ENCODE assay signal across 8 cellular contexts in the genomic region with DNA sequence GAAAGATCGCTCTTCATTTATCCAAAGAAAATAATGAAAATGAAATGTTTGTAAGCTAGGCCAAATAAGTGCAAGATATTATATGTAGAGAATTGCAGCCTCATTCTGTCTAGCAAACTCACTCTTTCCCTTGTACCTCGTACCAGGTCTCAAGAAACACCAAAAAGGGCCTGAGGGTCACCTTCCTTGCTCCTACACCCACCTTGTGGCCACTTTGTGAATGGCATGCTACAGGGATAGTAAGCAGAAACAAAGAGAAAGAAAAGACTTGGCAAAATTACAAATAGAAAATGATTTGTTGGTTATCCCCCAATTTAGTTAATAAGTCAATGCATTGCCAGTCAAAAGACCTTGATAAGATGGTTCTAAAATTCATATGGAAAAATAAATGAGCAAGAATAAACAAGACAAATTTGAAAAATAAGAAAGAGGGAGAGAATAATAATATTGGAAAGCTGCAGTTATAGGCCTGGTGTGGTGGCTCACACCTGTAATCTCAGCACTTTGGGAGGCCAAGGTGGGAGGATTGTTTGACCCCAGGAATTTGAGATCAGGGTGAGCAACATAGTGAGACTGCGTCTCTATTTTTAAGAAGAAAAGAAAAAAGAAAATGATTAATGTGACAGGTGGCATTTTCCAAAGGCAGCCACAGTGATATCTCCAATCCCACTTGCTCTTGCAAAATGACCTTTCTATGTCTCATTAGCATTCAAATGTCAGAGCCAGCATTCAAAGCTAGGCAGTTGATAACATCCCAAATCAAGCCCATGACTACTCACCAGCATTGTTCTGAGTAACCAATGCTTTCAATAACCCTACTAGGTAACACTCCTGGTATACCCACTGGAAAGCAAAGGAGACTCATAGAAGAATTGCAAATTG.
DNase-seq lines count a peak whose midpoint lies in the region; ATAC-seq and TF ChIP-seq lines count a peak whose summit lies in the region.

No MANE protein-coding gene starts in this region.

- POLR2A ChIA-PET in HEK293 (lab: Yijun Ruan, JAX): no interaction called here

- DNase-seq in DMS153 treated with DMSO at 0.1 percent for 48 hours (lab: John Stamatoyannopoulos, UW; ENCODE audit: unreplicated experiment): peak; percentile 19
- peak; percentile 55 for DNase-seq in NCI-H1694 treated with DMSO at 0.1 percent for 48 hours (lab: John Stamatoyannopoulos, UW)
- peak; percentile 53 for DNase-seq in T-helper 9 cell
- peak; percentile 74 for DNase-seq in astrocyte of the cerebellum (ENCODE audit: low read depth)
- DNase-seq in iPS-NIHi7 (ENCODE audit: extremely low spot score): peak; percentile 71
- DNase-seq in stimulated activated CD4-positive, alpha-beta T cell treated with anti-CD3 and anti-CD28 coated beads, Interleukin-1b, Interleukin-23, amount 100 ng/mL, for 4 hours (ENCODE audit: low read depth in 2 of 2): peak; percentile 62 to 66

- H3K4me3 ChIP-seq in HEK293 (ENCODE audit: low read depth, low read length): no peak overlapping the region
- no peak overlapping the region for H3K4me3 ChIP-seq in astrocyte of the cerebellum (ENCODE audit: low read depth, low read length)

- no peaks in the 10 kb centered on the region for H3K36me3 ChIP-seq in HEK293 (ENCODE audit: control insufficient read depth in 2 of 2, insufficient read depth in 1 of 2, low read length in 2 of 2)

- no peaks in the 10 kb centered on the region for H3K9me3 ChIP-seq in HEK293 (ENCODE audit: control insufficient read depth, insufficient read depth, low read depth, low read length)

- TF ChIP-seq CTCF in HEK293 (tag by site-specific recombination; IDR thresholded peaks at IDR 0.05): peak; percentile 24; the same call in 1 of the 2 replicates
- peak; percentile 94 for TF ChIP-seq CTCF in astrocyte of the cerebellum (IDR thresholded peaks at IDR 0.05; ENCODE audit: low read depth, low read length, missing control alignments)

- no peak overlapping the region for H3K27ac ChIP-seq in HEK293 (ENCODE audit: extremely low read depth, low read depth, low read length)

- H3K4me1 ChIP-seq in HEK293 (ENCODE audit: control insufficient read depth, insufficient read depth, low read length): 0 out of 2 replicates have a peak, but pooled peaks cover 2% of the 10 kb centered on the region

- CTCF ChIA-PET in HEK293 (lab: Yijun Ruan, JAX): interaction anchor here (0.6 to 3.0 kb wide), 13 partner anchors 15 to 536 kb away, joined by 3 to 34 read pairs (median 4); no protein-coding TSS in a partner anchor

- ATAC-seq in HG03439 (IDR thresholded peaks at IDR 0.05; ENCODE audit: unreplicated experiment): no peak

- in situ Hi-C loops in astrocyte of the cerebellum (cut with HindIII; ENCODE audit: low sequenced_read_pairs): no loop called here

TF ChIP-seq in HEK293, 187 proteins besides CTCF, POLR2A, EP300 and RAD21:
- TF ChIP-seq ZNF654 (tag by site-specific recombination; IDR thresholded peaks at IDR 0.05; ENCODE audit: low read depth) (peak; percentile 53), ZNF274 (IDR thresholded peaks at IDR 0.05; ENCODE audit: low read length) (no peak), ZNF274 (tag by site-specific recombination; IDR thresholded peaks at IDR 0.05; ENCODE audit: borderline replicate concordance) (no peak)

Comparison
In these comparisons a context has a peak if more than half of its experiments do, and no peak if none do; other contexts are left out.
1. DNase-seq: peak in every context shown above with its lines; median percentile 74 in astrocyte of the cerebellum; 71 in iPS-NIHi7; 64 in stimulated activated CD4-positive, alpha-beta T cell treated with anti-CD3 and anti-CD28 coated beads, Interleukin-1b, Interleukin-23, amount 100 ng/mL, for 4 hours; 55 in NCI-H1694 treated with DMSO at 0.1 percent for 48 hours; 53 in T-helper 9 cell; 19 in DMS153 treated with DMSO at 0.1 percent for 48 hours.